17 cellular contexts compared by ENCODE assay signal in the genomic region with DNA sequence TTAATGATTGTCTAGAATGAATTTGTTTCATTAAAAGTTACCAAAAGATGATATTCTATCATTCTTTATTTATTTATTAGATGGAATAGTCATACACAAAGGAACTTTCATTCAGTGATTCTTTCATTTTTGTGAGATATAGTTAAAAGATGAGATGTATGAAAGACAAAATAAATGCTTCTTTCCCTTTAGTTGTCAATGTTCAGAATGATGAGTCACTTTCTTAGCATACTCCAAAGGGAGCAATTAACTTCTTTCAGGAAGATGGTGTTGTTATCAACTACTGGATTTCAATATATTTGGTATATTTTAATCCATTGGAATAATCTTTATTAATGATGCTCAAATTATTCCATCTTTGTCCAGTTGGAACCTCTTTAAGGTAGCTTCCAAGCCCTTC. TPM values are rescaled to one million over a fixed set of nuclear protein-coding genes. Genes with fewer than 3 reads are reported as not detected.
DNase-seq lines count a peak whose midpoint lies in the region; ATAC-seq and TF ChIP-seq lines count a peak whose summit lies in the region.
"Had no signal": no experiment of that assay in that cellular context is flagged by ENCODE, and none has a peak within 500 bp of the region (broad histone marks: within the 10 kb centered on the region; RNA-seq: fewer than 3 reads in every experiment).

No MANE protein-coding gene starts in this region.

- intact Hi-C loops in esophagus muscularis mucosa (cut with DNase I) (no loop called here), A673 (cut with micrococcal nuclease; ENCODE audit: unreplicated experiment) (no loop called here)

- H3K36me3 ChIP-seq in esophagus muscularis mucosa (peaks cover 0 to 10% (median 0%) of the 10 kb centered on the region in 4 donors), subcutaneous abdominal adipose tissue (ENCODE audit: control insufficient read depth in 5 of 5, insufficient read depth in 5 of 5, low read length in 5 of 5) (peaks cover 0 to 11% (median 5%) of the 10 kb centered on the region in 5 donors), A673 (ENCODE audit: insufficient read depth, low read length, poor library complexity, severe bottlenecking) (no peaks in the 10 kb centered on the region)
- H3K36me3 ChIP-seq: SJSA1, WERI-Rb-1 had no signal

- ATAC-seq in T-helper 17 cell = no peak
- ATAC-seq: K562, mucosa of descending colon had no signal

- H3K27me3 ChIP-seq in esophagus muscularis mucosa (no peaks in the 10 kb centered on the region), subcutaneous abdominal adipose tissue (ENCODE audit: control insufficient read depth in 5 of 5, insufficient read depth in 4 of 5, low read length in 5 of 5) (no peaks in the 10 kb centered on the region), A673 (replicated peaks; ENCODE audit: insufficient read depth, low read depth, low read length, poor library complexity) (peaks cover 8% of the 10 kb centered on the region)
- H3K27me3 ChIP-seq: SJSA1 had no signal

- TF ChIP-seq EP300 in esophagus muscularis mucosa (IDR thresholded peaks at IDR 0.05) = no peak

- peaks cover 39% of the 10 kb centered on the region for H3K4me1 Mint-ChIP-seq in activated CD4-positive, alpha-beta T cell treated with anti-CD3 and anti-CD28 coated beads, Interleukin-2, amount 10 ng/mL, durations not matched to agents 7 days and 5 days
- H3K4me1 Mint-ChIP-seq in T-helper 17 cell = peaks cover 42% of the 10 kb centered on the region

- no peak for TF ChIP-seq POLR2A in esophagus muscularis mucosa (IDR thresholded peaks at IDR 0.05; ENCODE audit: low read depth)

- H3K27ac Mint-ChIP-seq in activated CD4-positive, alpha-beta T cell treated with anti-CD3 and anti-CD28 coated beads, Interleukin-2, amount 10 ng/mL, durations not matched to agents 7 days and 5 days = peak overlapping the region; percentile 97
- peak overlapping the region; percentile 94 for H3K27ac Mint-ChIP-seq in T-helper 17 cell

- peak overlapping the region; percentile 98 for H3K4me3 Mint-ChIP-seq in activated CD4-positive, alpha-beta T cell treated with anti-CD3 and anti-CD28 coated beads, Interleukin-2, amount 10 ng/mL, durations not matched to agents 7 days and 5 days
- peak overlapping the region; percentile 100 for H3K4me3 Mint-ChIP-seq in T-helper 17 cell

- H3K36me3 Mint-ChIP-seq in activated CD4-positive, alpha-beta T cell treated with anti-CD3 and anti-CD28 coated beads, Interleukin-2, amount 10 ng/mL, durations not matched to agents 7 days and 5 days (ENCODE audit: low read depth) = peaks cover 69% of the 10 kb centered on the region
- H3K36me3 Mint-ChIP-seq in T-helper 17 cell (ENCODE audit: low read depth) = peaks cover 28% of the 10 kb centered on the region

- DNase-seq in activated CD4-positive, alpha-beta T cell treated with anti-CD3 and anti-CD28 coated beads, Interleukin-2, amount 10 ng/mL, durations not matched to agents 7 days and 5 days = no peak
- DNase-seq in activated CD4-positive, alpha-beta T cell treated with anti-CD3 and anti-CD28 coated beads, Interleukin-2, amount 50 U/mL, for 4 hours = no peak
- DNase-seq in T-helper 17 cell (no peak), esophagus muscularis mucosa (ENCODE audit: extremely low spot score) (no peak), SK-N-DZ (ENCODE audit: low spot score) (no peak), KG1 (lab: John Stamatoyannopoulos, UW) (no peak), A673 (ENCODE audit: low spot score) (no peak)
- DNase-seq: ACHN; central memory CD4-positive, alpha-beta T cell; mucosa of descending colon; NCI-H146; NCI-H748 treated with DMSO at 0.1 percent for 48 hours; substantia nigra; WERI-Rb-1 had no signal

- H3K9me3 ChIP-seq in T-helper 17 cell (ENCODE audit: control insufficient read depth, low read length, poor library complexity, severe bottlenecking) (no peaks in the 10 kb centered on the region), esophagus muscularis mucosa (no peaks in the 10 kb centered on the region), subcutaneous abdominal adipose tissue (ENCODE audit: control insufficient read depth in 5 of 5, low read length in 5 of 5) (peaks cover 0 to 2% (median 0%) of the 10 kb centered on the region in 5 donors), A673 (ENCODE audit: low read depth, low read length, poor library complexity, severe bottlenecking) (no peaks in the 10 kb centered on the region)
- H3K9me3 ChIP-seq: mucosa of descending colon, SJSA1 had no signal

- H3K9me3 Mint-ChIP-seq in activated CD4-positive, alpha-beta T cell treated with anti-CD3 and anti-CD28 coated beads, Interleukin-2, amount 10 ng/mL, durations not matched to agents 7 days and 5 days = peaks cover 2% of the 10 kb centered on the region

- POLR2A ChIA-PET in activated CD4-positive, alpha-beta T cell treated with anti-CD3 and anti-CD28 coated beads, Interleukin-2, amount 10 ng/mL, durations not matched to agents 7 days and 5 days (lab: Charles Lee) = interaction anchor here (3.8 kb wide), 1 partner anchor 65 kb away, joined by 45 read pairs; the partner anchor contains the start of gene GIMAP8
- POLR2A ChIA-PET in A673 (lab: Charles Lee; ENCODE audit: low non-redundant PET) = no interaction called here

- H3K27me3 Mint-ChIP-seq in activated CD4-positive, alpha-beta T cell treated with anti-CD3 and anti-CD28 coated beads, Interleukin-2, amount 10 ng/mL, durations not matched to agents 7 days and 5 days = no peaks in the 10 kb centered on the region
- no peaks in the 10 kb centered on the region for H3K27me3 Mint-ChIP-seq in T-helper 17 cell

- no TSS peak for BruUV-seq in A673 (replicated peaks; lab: Mats Ljungman, UMichigan)

- H3K9ac ChIP-seq in subcutaneous abdominal adipose tissue (ENCODE audit: low read length in 5 of 5) = peak overlapping the region in 2 of 5 donors; percentile 52 to 91

- H3K4me1 ChIP-seq in esophagus muscularis mucosa (no peaks in the 10 kb centered on the region), subcutaneous abdominal adipose tissue (ENCODE audit: control insufficient read depth in 5 of 5, insufficient read depth in 5 of 5, low read length in 5 of 5) (peaks cover 0 to 24% (median 0%) of the 10 kb centered on the region in 5 donors), A673 (ENCODE audit: insufficient read depth, low read length, poor library complexity, severe bottlenecking) (no peaks in the 10 kb centered on the region)
- H3K4me1 ChIP-seq: SJSA1 had no signal

- H3K4me3 ChIP-seq in esophagus muscularis mucosa = peak overlapping the region; percentile 44 to 58 (median 48)
- H3K4me3 ChIP-seq in subcutaneous abdominal adipose tissue (ENCODE audit: low read depth in 1 of 5, low read length in 5 of 5) = peak overlapping the region in 4 of 5 donors; percentile 75 to 96 (median 91)
- no peak overlapping the region for H3K4me3 ChIP-seq in A673 (ENCODE audit: low read depth, low read length, poor library complexity, severe bottlenecking)
- H3K4me3 ChIP-seq: K562, mucosa of descending colon, SJSA1 had no signal

- no peak for TF ChIP-seq CTCF in esophagus muscularis mucosa (IDR thresholded peaks at IDR 0.05)
- TF ChIP-seq CTCF in A673 (conservative IDR thresholded peaks at IDR 0.05; ENCODE audit: low read depth, low read length) = no peak

- CTCF ChIA-PET in activated CD4-positive, alpha-beta T cell treated with anti-CD3 and anti-CD28 coated beads, Interleukin-2, amount 10 ng/mL, durations not matched to agents 7 days and 5 days (lab: Charles Lee) = interaction anchor here (0.6 to 2.9 kb wide), 2 partner anchors 24 to 69 kb away, joined by 4 to 17 read pairs; no protein-coding TSS in a partner anchor
- CTCF ChIA-PET in A673 (lab: Charles Lee) = no interaction called here

- peak overlapping the region; percentile 44 to 73 (median 60) for H3K27ac ChIP-seq in esophagus muscularis mucosa (replicated peaks in 1 of 4)
- H3K27ac ChIP-seq in subcutaneous abdominal adipose tissue (ENCODE audit: low read depth, low read length) = peak overlapping the region; percentile 63
- H3K27ac ChIP-seq in A673 (ENCODE audit: low read depth, low read length, poor library complexity, severe bottlenecking) = no peak overlapping the region
- H3K27ac ChIP-seq: SJSA1, WERI-Rb-1 had no signal

RNA-seq across cellular contexts. Expression of gene GIMAP7, which starts 2.3 kb away (rescaled TPM):
- 100 to 1,000 TPM; 239 to 244 TPM for total RNA-seq in activated CD4-positive, alpha-beta T cell treated with anti-CD3 and anti-CD28 coated beads, Interleukin-2, amount 10 ng/mL, durations not matched to agents 7 days and 5 days
- total RNA-seq in T-helper 17 cell = 10 to 100 TPM; 62.7 to 68.3 TPM
- total RNA-seq in esophagus muscularis mucosa = 10 to 100 TPM; 15.8 to 22.0 (median 19.9) TPM
- polyA plus RNA-seq in SK-N-DZ (2014; cell fraction: cytosol; rRNA removed) = not detected in 2 replicates
- polyA plus RNA-seq in SK-N-DZ (2014; cell fraction: nucleus; rRNA removed) = not detected in 2 replicates
- not detected in 2 replicates for total RNA-seq in A673 (2021)
- total RNA-seq: SJSA1 had no signal
- polyA plus RNA-seq: K562 had no signal

RNA-seq across cellular contexts. Expression of gene GIMAP4, which starts 50.2 kb away (rescaled TPM):
- 100 to 1,000 TPM; 311 to 335 TPM for total RNA-seq in activated CD4-positive, alpha-beta T cell treated with anti-CD3 and anti-CD28 coated beads, Interleukin-2, amount 10 ng/mL, durations not matched to agents 7 days and 5 days
- total RNA-seq in T-helper 17 cell (100 to 1,000 TPM in 1 of 2 donors, 10 to 100 TPM in 1; 62.1 to 113 TPM), esophagus muscularis mucosa (10 to 100 TPM; 18.3 to 35.3 (median 31.1) TPM), A673 (2021) (not detected in 2 replicates)
- polyA plus RNA-seq in SK-N-DZ (2014; cell fraction: cytosol; rRNA removed) = not detected in 2 replicates
- polyA plus RNA-seq in SK-N-DZ (2014; cell fraction: nucleus; rRNA removed) = not detected in 2 replicates
- total RNA-seq: SJSA1 had no signal
- polyA plus RNA-seq: K562 had no signal

Comparison
In these comparisons a context has a peak if more than half of its experiments do, and no peak if none do; other contexts are left out.
1. RNA of gene GIMAP7, which starts 2.3 kb away (total RNA-seq): 239 to 244 TPM in activated CD4-positive, alpha-beta T cell treated with anti-CD3 and anti-CD28 coated beads, Interleukin-2, amount 10 ng/mL, durations not matched to agents 7 days and 5 days, 62.7 to 68.3 TPM in T-helper 17 cell and 15.8 to 22.0 TPM in esophagus muscularis mucosa; not detected in A673; every median in the first group is over 10 times any median in the second.
2. RNA of gene GIMAP4, which starts 50.2 kb away (total RNA-seq): 311 to 335 TPM in activated CD4-positive, alpha-beta T cell treated with anti-CD3 and anti-CD28 coated beads, Interleukin-2, amount 10 ng/mL, durations not matched to agents 7 days and 5 days, 62.1 to 113 TPM in T-helper 17 cell and 18.3 to 35.3 TPM in esophagus muscularis mucosa; not detected in A673; every median in the first group is over 10 times any median in the second.